Comparison of ENCODE assay signal across 19 cellular contexts in the genomic region with DNA sequence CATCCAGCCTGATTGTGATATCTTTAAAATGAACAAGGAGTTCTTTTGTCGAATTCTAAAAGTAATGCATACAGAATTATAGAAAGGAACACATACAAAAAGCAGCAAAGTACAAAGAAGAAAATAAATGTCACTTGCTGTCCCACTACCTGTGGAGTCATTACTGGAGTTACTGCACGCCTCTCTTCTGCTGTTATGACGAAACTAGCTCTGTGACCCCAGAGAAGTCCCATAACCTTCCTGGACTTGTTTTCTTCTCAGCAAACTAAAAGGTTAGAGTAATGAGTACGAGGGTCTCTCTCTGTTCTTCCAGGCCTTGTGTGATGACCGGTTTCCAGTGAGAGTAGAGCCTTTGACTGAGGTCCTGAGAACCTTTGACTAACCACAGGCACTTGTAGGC. TPM values are rescaled to one million over a fixed set of nuclear protein-coding genes. Genes with fewer than 3 reads are reported as not detected.
DNase-seq lines count a peak whose midpoint lies in the region; ATAC-seq and TF ChIP-seq lines count a peak whose summit lies in the region.
"Had no signal": no experiment of that assay in that cellular context is flagged by ENCODE, and none has a peak within 500 bp of the region (broad histone marks: within the 10 kb centered on the region; RNA-seq: fewer than 3 reads in every experiment).

No MANE protein-coding gene starts in this region.

- no peak for ATAC-seq in CD4-positive, CD25-positive, alpha-beta regulatory T cell (ENCODE audit: low read depth in 2 of 2)
- ATAC-seq in CD8-positive, alpha-beta T cell: no peak
- ATAC-seq in GM21786 (IDR thresholded peaks at IDR 0.05; ENCODE audit: unreplicated experiment): no peak
- ATAC-seq: A549, HepG2 had no signal

- peak; percentile 23 for DNase-seq in activated CD8-positive, alpha-beta memory T cell treated with anti-CD3 and anti-CD28 coated beads, Interleukin-2, amount 50 U/mL, for 48 hours
- DNase-seq in activated CD8-positive, alpha-beta memory T cell treated with anti-CD3 and anti-CD28 coated beads, Interleukin-2, amount 50 U/mL, for 4 hours: no peak
- DNase-seq in CD4-positive, CD25-positive, alpha-beta regulatory T cell: no peak
- no peak for DNase-seq in CD8-positive, alpha-beta T cell
- DNase-seq in immature natural killer cell: no peak
- no peak for DNase-seq in NCI-H187 treated with DMSO at 0.1 percent for 48 hours (lab: John Stamatoyannopoulos, UW)
- DNase-seq: BE2C; Caco-2; CD8-positive, alpha-beta memory T cell; DND-41; GF-D8; HCEC 1CT; HFFc6 had no signal

- CTCF ChIA-PET in CD8-positive, alpha-beta T cell (lab: Charles Lee): no interaction called here

- H3K27me3 ChIP-seq in CD4-positive, CD25-positive, alpha-beta regulatory T cell (ENCODE audit: control insufficient read depth, insufficient read depth, low read length): no peaks in the 10 kb centered on the region
- no peaks in the 10 kb centered on the region for H3K27me3 ChIP-seq in CD8-positive, alpha-beta T cell (ENCODE audit: insufficient read depth, low read length)
- H3K27me3 ChIP-seq: BE2C had no signal

- H3K4me3 ChIP-seq in CD4-positive, CD25-positive, alpha-beta regulatory T cell (ENCODE audit: low read depth, low read length): no peak overlapping the region
- no peak overlapping the region for H3K4me3 ChIP-seq in CD8-positive, alpha-beta T cell (ENCODE audit: low read depth, low read length)
- H3K4me3 ChIP-seq: A549 had no signal

- no peaks in the 10 kb centered on the region for H3K27me3 Mint-ChIP-seq in CD4-positive, CD25-positive, alpha-beta regulatory T cell
- H3K27me3 Mint-ChIP-seq in CD8-positive, alpha-beta T cell (ENCODE audit: low read depth): no peaks in the 10 kb centered on the region
- peaks cover 18 to 25% (median 18%) of the 10 kb centered on the region in 3 donors for H3K27me3 Mint-ChIP-seq in immature natural killer cell (ENCODE audit: low read depth in 3 of 3)
- H3K27me3 Mint-ChIP-seq: CD8-positive, alpha-beta memory T cell had no signal

- POLR2A ChIA-PET in CD8-positive, alpha-beta T cell (lab: Charles Lee): interaction anchor here (0.6 kb wide), 1 partner anchor 10 kb away, joined by 4 read pairs; no protein-coding TSS in a partner anchor

- peaks cover 22% of the 10 kb centered on the region for H3K36me3 ChIP-seq in CD4-positive, CD25-positive, alpha-beta regulatory T cell (ENCODE audit: control insufficient read depth, insufficient read depth, low read length)
- peaks cover 3% of the 10 kb centered on the region for H3K36me3 ChIP-seq in CD8-positive, alpha-beta T cell (ENCODE audit: insufficient read depth, low read length)
- H3K36me3 ChIP-seq: BE2C had no signal

- peak overlapping the region in 2 of 3 donors; percentile 85 to 95 for H3K27ac Mint-ChIP-seq in CD4-positive, CD25-positive, alpha-beta regulatory T cell
- peak overlapping the region; percentile 67 for H3K27ac Mint-ChIP-seq in CD8-positive, alpha-beta T cell
- H3K27ac Mint-ChIP-seq in immature natural killer cell: peak overlapping the region in 5 of 6 donors; percentile 39 to 100 (median 95)
- H3K27ac Mint-ChIP-seq: HFFc6 had no signal

- H3K36me3 Mint-ChIP-seq in CD4-positive, CD25-positive, alpha-beta regulatory T cell: peaks cover 52% of the 10 kb centered on the region
- peaks cover 81% of the 10 kb centered on the region for H3K36me3 Mint-ChIP-seq in CD8-positive, alpha-beta T cell
- H3K36me3 Mint-ChIP-seq in immature natural killer cell: peaks cover 20 to 57% (median 50%) of the 10 kb centered on the region in 3 donors

- peaks cover 13% of the 10 kb centered on the region for H3K4me1 ChIP-seq in CD4-positive, CD25-positive, alpha-beta regulatory T cell (ENCODE audit: control insufficient read depth, insufficient read depth, low read length, poor library complexity, severe bottlenecking)
- H3K4me1 ChIP-seq in CD8-positive, alpha-beta T cell (ENCODE audit: insufficient read depth, low read length): peaks cover 4% of the 10 kb centered on the region
- H3K4me1 ChIP-seq: BE2C, Caco-2 had no signal

- H3K9me3 Mint-ChIP-seq in CD4-positive, CD25-positive, alpha-beta regulatory T cell: no peaks in the 10 kb centered on the region
- no peaks in the 10 kb centered on the region for H3K9me3 Mint-ChIP-seq in CD8-positive, alpha-beta T cell
- peaks cover 0 to under 1% (median 0%) of the 10 kb centered on the region in 6 donors for H3K9me3 Mint-ChIP-seq in immature natural killer cell
- H3K9me3 Mint-ChIP-seq: HFFc6 had no signal

- peaks cover 15 to 61% (median 39%) of the 10 kb centered on the region in 4 donors for H3K4me1 Mint-ChIP-seq in CD4-positive, CD25-positive, alpha-beta regulatory T cell
- peaks cover 27% of the 10 kb centered on the region for H3K4me1 Mint-ChIP-seq in CD8-positive, alpha-beta T cell (ENCODE audit: low read depth)
- peaks cover 57 to 60% of the 10 kb centered on the region in 2 donors for H3K4me1 Mint-ChIP-seq in immature natural killer cell

- peak overlapping the region; percentile 47 for H3K27ac ChIP-seq in CD4-positive, CD25-positive, alpha-beta regulatory T cell (ENCODE audit: insufficient read depth, low read length, poor library complexity, severe bottlenecking)
- no peak overlapping the region for H3K27ac ChIP-seq in CD8-positive, alpha-beta T cell (ENCODE audit: low read depth, low read length)
- H3K27ac ChIP-seq: A549, C4-2B had no signal

- no peak overlapping the region for H3K4me3 Mint-ChIP-seq in CD4-positive, CD25-positive, alpha-beta regulatory T cell
- no peak overlapping the region for H3K4me3 Mint-ChIP-seq in CD8-positive, alpha-beta T cell
- peak overlapping the region in 2 of 5 donors; percentile 1 to 21 for H3K4me3 Mint-ChIP-seq in immature natural killer cell
- H3K4me3 Mint-ChIP-seq: HFFc6 had no signal

- no peak for TF ChIP-seq CTCF in CD8-positive, alpha-beta T cell (IDR thresholded peaks at IDR 0.05)

- intact Hi-C loops in CD8-positive, alpha-beta T cell (cut with DNase I, micrococcal nuclease): no loop called here

- no peaks in the 10 kb centered on the region for H3K9me3 ChIP-seq in CD4-positive, CD25-positive, alpha-beta regulatory T cell (ENCODE audit: control insufficient read depth in 2 of 2, low read length in 2 of 2)
- no peaks in the 10 kb centered on the region for H3K9me3 ChIP-seq in CD8-positive, alpha-beta T cell (ENCODE audit: low read length)
- H3K9me3 ChIP-seq: BE2C, Caco-2 had no signal

RNA-seq across cellular contexts. Expression of a gene that starts 26.9 kb away (rescaled TPM):
- 114 TPM for total RNA-seq in CD4-positive, CD25-positive, alpha-beta regulatory T cell
- polyA plus RNA-seq in CD4-positive, CD25-positive, alpha-beta regulatory T cell: 10 to 100 TPM; 20.4 to 27.6 (median 25.9) TPM
- total RNA-seq in CD8-positive, alpha-beta T cell: 10 to 100 TPM; 55.3 to 60.6 TPM
- polyA plus RNA-seq in immature natural killer cell: 10 to 100 TPM in 2 of 3 donors, 1 to 10 TPM in 1; 6.3 to 19.4 (median 10.2) TPM

RNA-seq across cellular contexts. Expression of a gene that starts 41.8 kb away (rescaled TPM):
- not detected for total RNA-seq in CD4-positive, CD25-positive, alpha-beta regulatory T cell
- not detected for polyA plus RNA-seq in CD4-positive, CD25-positive, alpha-beta regulatory T cell
- not detected for total RNA-seq in CD8-positive, alpha-beta T cell
- not detected for polyA plus RNA-seq in immature natural killer cell
- total RNA-seq: CD8-positive, alpha-beta memory T cell; H4; HFFc6 had no signal
- polyA plus RNA-seq: A549; AG04450; CD8-positive, alpha-beta memory T cell had no signal
